Comparison of ENCODE assay signal across 24 cellular contexts in genomic region chr9:29449294-29449693, GRCh38.
DNase-seq lines count a peak whose midpoint lies in the region; ATAC-seq and TF ChIP-seq lines count a peak whose summit lies in the region.
"Had no signal": no experiment of that assay in that cellular context is flagged by ENCODE, and none has a peak within 500 bp of the region (broad histone marks: within the 10 kb centered on the region; RNA-seq: fewer than 3 reads in every experiment).

No MANE protein-coding gene starts in this region.

- BruUV-seq in OCI-LY7 (replicated peaks; lab: Mats Ljungman, UMichigan): no TSS peak

- H3K27ac Mint-ChIP-seq in GM23338: no peak overlapping the region
- H3K27ac Mint-ChIP-seq: CD4-positive, alpha-beta T cell; natural killer cell had no signal

- H3K4me2 ChIP-seq in GM23338: peak overlapping the region; percentile 7; the same call in 1 of the 2 replicates
- H3K4me2 ChIP-seq in hepatocyte: peak overlapping the region; percentile 12
- H3K4me2 ChIP-seq in OCI-LY7 (ENCODE audit: low read length): no peak overlapping the region
- H3K4me2 ChIP-seq: SK-N-SH had no signal

- H3K4me1 ChIP-seq in GM23338 (ENCODE audit: insufficient read depth) (peaks cover 5% of the 10 kb centered on the region; the same call in 1 of the 2 replicates), hepatocyte (ENCODE audit: insufficient read depth) (no peaks in the 10 kb centered on the region), OCI-LY7 (ENCODE audit: insufficient read depth, low read length, poor library complexity, severe bottlenecking) (no peaks in the 10 kb centered on the region), thyroid gland (no peaks in the 10 kb centered on the region)
- H3K4me1 ChIP-seq: adrenal gland, HAP-1, testis had no signal

- no peak for TF ChIP-seq CTCF in GM23338 (conservative IDR thresholded peaks at IDR 0.05; ENCODE audit: low read depth in 2 of 2)
- TF ChIP-seq CTCF in hepatocyte (IDR thresholded peaks at IDR 0.05; ENCODE audit: poor library complexity): no peak
- TF ChIP-seq CTCF in OCI-LY7 (conservative IDR thresholded peaks at IDR 0.05; ENCODE audit: low read length): no peak
- no peak for TF ChIP-seq CTCF in thyroid gland (IDR thresholded peaks at IDR 0.05)

- DNase-seq in DMS153 (lab: John Stamatoyannopoulos, UW): peak; percentile 80
- no peak for DNase-seq in GM23338 (ENCODE audit: low spot score)
- peak; percentile 79 for DNase-seq in NCI-H69 (lab: John Stamatoyannopoulos, UW)
- DNase-seq in hepatocyte (ENCODE audit: low spot score): no peak
- DNase-seq in OCI-LY7 (ENCODE audit: low spot score): no peak
- DNase-seq in SHP77 treated with DMSO at 0.1 percent for 48 hours (lab: John Stamatoyannopoulos, UW): no peak
- DNase-seq in thyroid gland: no peak
- DNase-seq: activated CD4-positive, alpha-beta T cell treated with anti-CD3 and anti-CD28 coated beads, Interleukin-2, amount 50 U/mL, for 48 hours; activated gamma-delta T cell treated with Interleukin-2 at 50 U/mL for 16 hours; activated T-cell treated with anti-CD3 and anti-CD28 coated beads for 4 hours; adrenal gland; CD4-positive, alpha-beta T cell; cortex of kidney; DMS79; Kasumi-1; natural killer cell; NCI-H1048; NK-92 treated with Interleukin-12 subunit alpha and Interleukin-12 subunit beta, amount 100 ng/mL, for 24 hours; RPMI8226; SK-N-SH; testis had no signal

- H3K4me3 Mint-ChIP-seq in GM23338: no peak overlapping the region
- H3K4me3 Mint-ChIP-seq: CD4-positive, alpha-beta T cell; natural killer cell had no signal

- H3K36me3 ChIP-seq in GM23338 (ENCODE audit: insufficient read depth) (no peaks in the 10 kb centered on the region), hepatocyte (replicated peaks; ENCODE audit: insufficient read depth, low read depth) (no peaks in the 10 kb centered on the region), OCI-LY7 (ENCODE audit: insufficient read depth, low read length) (no peaks in the 10 kb centered on the region), thyroid gland (no peaks in the 10 kb centered on the region)
- H3K36me3 ChIP-seq: adrenal gland, HAP-1 had no signal

- H3K4me3 ChIP-seq in GM23338 (0 out of 2 replicates have a peak overlapping the region, but pooled peaks have one; percentile 48), hepatocyte (no peak overlapping the region), OCI-LY7 (ENCODE audit: low read depth, low read length, poor library complexity, severe bottlenecking) (no peak overlapping the region), thyroid gland (replicated peaks in 1 of 3) (no peak overlapping the region)
- H3K4me3 ChIP-seq: adrenal gland, GM12878, HAP-1, testis had no signal

- H4K20me1 ChIP-seq in GM23338 (replicated peaks; ENCODE audit: insufficient read depth) (no peaks in the 10 kb centered on the region), hepatocyte (ENCODE audit: insufficient read depth, poor library complexity, severe bottlenecking) (no peaks in the 10 kb centered on the region), OCI-LY7 (ENCODE audit: insufficient read depth, low read length) (no peaks in the 10 kb centered on the region)

- H3K27ac ChIP-seq in GM23338 (ENCODE audit: low read depth) (no peak overlapping the region), hepatocyte (no peak overlapping the region), OCI-LY7 (ENCODE audit: low read depth, low read length, poor library complexity, severe bottlenecking) (no peak overlapping the region), thyroid gland (no peak overlapping the region)
- H3K27ac ChIP-seq: adrenal gland, testis had no signal

- H3F3A ChIP-seq in GM23338 (replicated peaks; ENCODE audit: low read depth): no peaks in the 10 kb centered on the region

- no peak for TF ChIP-seq POLR2A in thyroid gland (IDR thresholded peaks at IDR 0.05)

- no peak for ATAC-seq in GM23338
- ATAC-seq: GM12878, left lobe of liver, natural killer cell had no signal

- peaks cover 9% of the 10 kb centered on the region; the same call in 2 of the 3 replicates for H3K9me3 Mint-ChIP-seq in GM23338

- H3K4me1 Mint-ChIP-seq in GM23338: peaks cover 7% of the 10 kb centered on the region; the same call in 1 of the 3 replicates

- H3K27me3 Mint-ChIP-seq in GM23338 (ENCODE audit: insufficient read depth, low read depth, poor library complexity): peaks cover 5% of the 10 kb centered on the region
- H3K27me3 Mint-ChIP-seq: CD4-positive, alpha-beta T cell had no signal

- intact Hi-C loops in OCI-LY7 (cut with micrococcal nuclease; ENCODE audit: unreplicated experiment): no loop called here
- intact Hi-C loops in thyroid gland (cut with DNase I): no loop called here

- CTCF ChIA-PET in OCI-LY7 (lab: Charles Lee; ENCODE audit: unreplicated experiment): no interaction called here

- H3K9me2 ChIP-seq in GM23338 (ENCODE audit: insufficient read depth): no peaks in the 10 kb centered on the region
- no peaks in the 10 kb centered on the region for H3K9me2 ChIP-seq in hepatocyte (replicated peaks; ENCODE audit: insufficient read depth)
- H3K9me2 ChIP-seq in OCI-LY7 (ENCODE audit: insufficient read depth, low read length): no peaks in the 10 kb centered on the region
- H3K9me2 ChIP-seq: SK-N-SH had no signal

- H3K79me2 ChIP-seq in GM23338 (replicated peaks; ENCODE audit: insufficient read depth) (no peaks in the 10 kb centered on the region), hepatocyte (no peaks in the 10 kb centered on the region), OCI-LY7 (ENCODE audit: insufficient read depth, low read depth, low read length) (no peaks in the 10 kb centered on the region)

- no peaks in the 10 kb centered on the region for H3K9me3 ChIP-seq in hepatocyte (ENCODE audit: low read depth)
- H3K9me3 ChIP-seq in OCI-LY7 (ENCODE audit: low read length): no peaks in the 10 kb centered on the region
- no peaks in the 10 kb centered on the region for H3K9me3 ChIP-seq in thyroid gland
- H3K9me3 ChIP-seq: adrenal gland, HAP-1, SK-N-SH, testis had no signal

- POLR2A ChIA-PET in OCI-LY7 (lab: Charles Lee): no interaction called here

- H2AFZ ChIP-seq in GM23338 (no peak overlapping the region), hepatocyte (no peak overlapping the region), OCI-LY7 (ENCODE audit: low read length) (no peak overlapping the region)

- peaks cover 4% of the 10 kb centered on the region; the same call in 1 of the 3 replicates for H3K36me3 Mint-ChIP-seq in GM23338 (ENCODE audit: low read depth)

- H3K27me3 ChIP-seq in GM23338 (ENCODE audit: insufficient read depth) (no peaks in the 10 kb centered on the region), hepatocyte (no peaks in the 10 kb centered on the region), thyroid gland (no peaks in the 10 kb centered on the region)
- H3K27me3 ChIP-seq: adrenal gland, testis had no signal

TF ChIP-seq in GM23338, 12 proteins besides CTCF, POLR2A, EP300 and RAD21 (continues in another document):
- no peak for TF ChIP-seq ETS1 (IDR thresholded peaks at IDR 0.05)
- TF ChIP-seq EZH2phosphoT487 (IDR thresholded peaks at IDR 0.05; ENCODE audit: unreplicated experiment): no peak
- no peak for TF ChIP-seq STAT1 (IDR thresholded peaks at IDR 0.05; ENCODE audit: unreplicated experiment)
- TF ChIP-seq ZNF114 (CRISPR knock-in tag; IDR thresholded peaks at IDR 0.05): no peak
- no peak for TF ChIP-seq NANOG (IDR thresholded peaks at IDR 0.05; ENCODE audit: borderline replicate concordance)
- TF ChIP-seq ZNF331 (CRISPR knock-in tag; IDR thresholded peaks at IDR 0.05; ENCODE audit: low read depth): no peak
- no peak for TF ChIP-seq POLR2AphosphoS5 (IDR thresholded peaks at IDR 0.05; ENCODE audit: low read depth)
- TF ChIP-seq CREB1 (CRISPR knock-in tag; IDR thresholded peaks at IDR 0.05; ENCODE audit: low read depth): no peak
- no peak for TF ChIP-seq REST (IDR thresholded peaks at IDR 0.05; ENCODE audit: unreplicated experiment)

Comparison
In these comparisons a context has a peak if more than half of its experiments do, and no peak if none do; other contexts are left out.
1. DNase-seq: peak in DMS153 (single experiment) and NCI-H69 (single experiment); none in GM23338 (single experiment), hepatocyte (single experiment), OCI-LY7 (single experiment), SHP77 treated with DMSO at 0.1 percent for 48 hours (single experiment) and thyroid gland (0 of 2).